1 cellular context compared by ENCODE assay signal in genomic region chr17:39104046-39104445, GRCh38.
A peak's percentile ranks its signal among the peaks of the same experiment; 100 is the strongest.
TF ChIP-seq lines count a peak whose summit lies in the region.

No MANE protein-coding gene starts in this region.

TF ChIP-seq in K562, 482 proteins besides CTCF, POLR2A, EP300 and RAD21 (continued from another document and continues in another):
- TF ChIP-seq MGA (IDR thresholded peaks at IDR 0.05) (no peak), FOSL1 (tag; conservative IDR thresholded peaks at IDR 0.05) (peak; percentile 88), NR2F6 (CRISPR knock-in tag; IDR thresholded peaks at IDR 0.05) (no peak), RBM22 (IDR thresholded peaks at IDR 0.05; ENCODE audit: low read depth, low read length, poor library complexity, severe bottlenecking) (no peak), ZNF785 (CRISPR knock-in tag; IDR thresholded peaks at IDR 0.05) (no peak), PCBP2 (IDR thresholded peaks at IDR 0.05; ENCODE audit: low read depth, low read length, poor library complexity, severe bottlenecking) (no peak), IRF9 (tag; IDR thresholded peaks at IDR 0.05) (no peak), TAF7 (tag; IDR thresholded peaks at IDR 0.05) (no peak), CCNT2 (IDR thresholded peaks at IDR 0.05; ENCODE audit: borderline replicate concordance, extremely low read depth, insufficient read length, low read depth, low read length) (no peak), JUND (IDR thresholded peaks at IDR 0.05; ENCODE audit: borderline replicate concordance, low read depth, low read length) (peak; percentile 85), JUND (tag; IDR thresholded peaks at IDR 0.05; ENCODE audit: borderline replicate concordance, low read depth, low read length) (peak; percentile 65; the same call in 1 of the 3 replicates), ZBTB9 (CRISPR knock-in tag; IDR thresholded peaks at IDR 0.05) (no peak), TAL1 (IDR thresholded peaks at IDR 0.05) (no peak), ZNF165 (CRISPR knock-in tag; IDR thresholded peaks at IDR 0.05; ENCODE audit: borderline replicate concordance) (no peak), CBX8 (IDR thresholded peaks at IDR 0.05; ENCODE audit: borderline replicate concordance, extremely low read depth, low read depth, low read length, poor library complexity, severe bottlenecking) (no peak), ZNF76 (CRISPR knock-in tag; IDR thresholded peaks at IDR 0.05; ENCODE audit: borderline replicate concordance) (no peak), SOX6 (IDR thresholded peaks at IDR 0.05) (no peak), ZNF253 (CRISPR knock-in tag; conservative IDR thresholded peaks at IDR 0.05) (no peak), CTCFL (IDR thresholded peaks at IDR 0.05; ENCODE audit: borderline replicate concordance, insufficient read depth, low read depth, low read length, poor library complexity, severe bottlenecking) (no peak), LARP7 (IDR thresholded peaks at IDR 0.05) (no peak), ETV1 (tag; conservative IDR thresholded peaks at IDR 0.05; ENCODE audit: low read depth) (no peak), AFF1 (IDR thresholded peaks at IDR 0.05; ENCODE audit: low read depth in 1 of 2, partially characterized antibody in 2 of 2) (no peak), IFI16 (CRISPR knock-in tag; IDR thresholded peaks at IDR 0.05) (no peak), ZNF778 (CRISPR knock-in tag; IDR thresholded peaks at IDR 0.05) (no peak), PHTF2 (CRISPR knock-in tag; IDR thresholded peaks at IDR 0.05) (no peak), NFIC (IDR thresholded peaks at IDR 0.05) (no peak), HDAC6 (IDR thresholded peaks at IDR 0.05; ENCODE audit: low read depth, low read length) (no peak), EP400 (IDR thresholded peaks at IDR 0.05) (no peak), TEAD2 (tag; IDR thresholded peaks at IDR 0.05) (no peak), SMARCE1 (IDR thresholded peaks at IDR 0.05) (0 out of 2 replicates have a peak, but pooled peaks have one; percentile 32), KAT8 (IDR thresholded peaks at IDR 0.05; ENCODE audit: low read depth) (no peak), FOXJ2 (tag; IDR thresholded peaks at IDR 0.05) (no peak), VEZF1 (CRISPR knock-in tag; IDR thresholded peaks at IDR 0.05) (no peak)
- TF ChIP-seq, protein P1, sequence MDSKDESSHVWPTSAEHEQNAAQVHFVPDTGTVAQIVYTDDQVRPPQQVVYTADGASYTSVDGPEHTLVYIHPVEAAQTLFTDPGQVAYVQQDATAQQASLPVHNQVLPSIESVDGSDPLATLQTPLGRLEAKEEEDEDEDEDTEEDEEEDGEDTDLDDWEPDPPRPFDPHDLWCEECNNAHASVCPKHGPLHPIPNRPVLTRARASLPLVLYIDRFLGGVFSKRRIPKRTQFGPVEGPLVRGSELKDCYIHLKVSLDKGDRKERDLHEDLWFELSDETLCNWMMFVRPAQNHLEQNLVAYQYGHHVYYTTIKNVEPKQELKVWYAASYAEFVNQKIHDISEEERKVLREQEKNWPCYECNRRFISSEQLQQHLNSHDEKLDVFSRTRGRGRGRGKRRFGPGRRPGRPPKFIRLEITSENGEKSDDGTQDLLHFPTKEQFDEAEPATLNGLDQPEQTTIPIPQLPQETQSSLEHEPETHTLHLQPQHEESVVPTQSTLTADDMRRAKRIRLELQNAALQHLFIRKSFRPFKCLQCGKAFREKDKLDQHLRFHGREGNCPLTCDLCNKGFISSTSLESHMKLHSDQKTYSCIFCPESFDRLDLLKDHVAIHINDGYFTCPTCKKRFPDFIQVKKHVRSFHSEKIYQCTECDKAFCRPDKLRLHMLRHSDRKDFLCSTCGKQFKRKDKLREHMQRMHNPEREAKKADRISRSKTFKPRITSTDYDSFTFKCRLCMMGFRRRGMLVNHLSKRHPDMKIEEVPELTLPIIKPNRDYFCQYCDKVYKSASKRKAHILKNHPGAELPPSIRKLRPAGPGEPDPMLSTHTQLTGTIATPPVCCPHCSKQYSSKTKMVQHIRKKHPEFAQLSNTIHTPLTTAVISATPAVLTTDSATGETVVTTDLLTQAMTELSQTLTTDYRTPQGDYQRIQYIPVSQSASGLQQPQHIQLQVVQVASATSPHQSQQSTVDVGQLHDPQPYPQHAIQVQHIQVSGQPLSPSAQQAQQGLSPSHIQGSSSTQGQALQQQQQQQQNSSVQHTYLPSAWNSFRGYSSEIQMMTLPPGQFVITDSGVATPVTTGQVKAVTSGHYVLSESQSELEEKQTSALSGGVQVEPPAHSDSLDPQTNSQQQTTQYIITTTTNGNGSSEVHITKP (IDR thresholded peaks at IDR 0.05; ENCODE audit: partially characterized antibody), result no peak
